ENCODE assay signal across 1 cellular context in the genomic region with DNA sequence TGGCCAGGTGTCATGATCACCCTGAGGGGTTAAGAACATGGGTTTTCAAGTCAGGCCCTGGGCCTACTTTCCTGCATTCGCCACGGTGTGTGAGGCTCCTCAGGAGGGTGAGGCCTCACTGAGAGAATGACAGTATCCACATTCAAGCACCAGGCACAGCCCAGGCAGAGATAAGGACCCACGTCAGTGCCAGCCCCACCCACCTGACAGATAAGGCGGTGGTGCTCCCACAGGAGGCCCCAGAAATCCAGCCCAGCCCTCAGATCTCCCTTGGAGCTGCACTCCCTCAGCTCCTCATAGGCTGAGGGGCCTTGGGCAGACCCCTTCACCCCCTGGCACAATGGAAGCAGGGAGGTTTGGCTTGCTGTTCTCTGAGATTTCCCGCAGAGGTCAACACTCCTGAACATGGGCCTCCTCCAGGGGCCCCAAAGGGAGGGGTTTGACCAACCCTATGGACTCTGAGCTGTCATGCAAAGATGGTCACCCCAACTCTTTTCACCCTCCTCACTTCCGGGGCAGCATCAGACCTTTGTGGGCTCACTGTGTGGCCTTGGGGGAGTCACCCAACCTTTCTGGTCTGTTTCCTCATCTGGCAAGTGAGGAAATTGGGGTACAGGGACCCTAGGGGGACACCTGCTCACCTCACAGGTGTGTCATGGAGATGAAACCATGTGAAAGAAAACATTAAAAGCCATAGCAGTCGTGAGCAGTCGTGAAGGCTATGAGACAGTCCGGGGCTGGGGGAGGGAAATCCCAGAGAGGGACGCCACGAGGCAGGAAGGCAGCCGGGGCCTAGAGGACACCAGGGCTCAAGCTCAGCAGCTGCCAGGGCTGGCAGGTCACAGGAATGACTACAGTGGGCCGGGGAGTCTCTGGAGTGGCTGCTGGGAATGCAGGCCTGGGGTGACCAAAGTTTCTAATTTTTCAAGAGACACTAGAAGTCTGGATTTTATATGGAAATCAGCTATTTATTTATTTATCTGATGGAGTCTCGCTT.
TF ChIP-seq lines count a peak whose summit lies in the region.

No MANE protein-coding gene starts in this region.

TF ChIP-seq in K562, 482 proteins besides CTCF, POLR2A, EP300 and RAD21 (continued from another document and continues in another):
- TF ChIP-seq, protein P1, sequence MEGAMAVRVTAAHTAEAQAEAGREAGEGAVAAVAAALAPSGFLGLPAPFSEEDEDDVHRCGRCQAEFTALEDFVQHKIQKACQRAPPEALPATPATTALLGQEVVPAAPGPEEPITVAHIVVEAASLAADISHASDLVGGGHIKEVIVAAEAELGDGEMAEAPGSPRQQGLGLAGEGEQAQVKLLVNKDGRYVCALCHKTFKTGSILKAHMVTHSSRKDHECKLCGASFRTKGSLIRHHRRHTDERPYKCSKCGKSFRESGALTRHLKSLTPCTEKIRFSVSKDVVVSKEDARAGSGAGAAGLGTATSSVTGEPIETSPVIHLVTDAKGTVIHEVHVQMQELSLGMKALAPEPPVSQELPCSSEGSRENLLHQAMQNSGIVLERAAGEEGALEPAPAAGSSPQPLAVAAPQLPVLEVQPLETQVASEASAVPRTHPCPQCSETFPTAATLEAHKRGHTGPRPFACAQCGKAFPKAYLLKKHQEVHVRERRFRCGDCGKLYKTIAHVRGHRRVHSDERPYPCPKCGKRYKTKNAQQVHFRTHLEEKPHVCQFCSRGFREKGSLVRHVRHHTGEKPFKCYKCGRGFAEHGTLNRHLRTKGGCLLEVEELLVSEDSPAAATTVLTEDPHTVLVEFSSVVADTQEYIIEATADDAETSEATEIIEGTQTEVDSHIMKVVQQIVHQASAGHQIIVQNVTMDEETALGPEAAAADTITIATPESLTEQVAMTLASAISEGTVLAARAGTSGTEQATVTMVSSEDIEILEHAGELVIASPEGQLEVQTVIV (CRISPR knock-in tag; IDR thresholded peaks at IDR 0.05; ENCODE audit: borderline replicate concordance) = no peak
- no peak for TF ChIP-seq ZNF408 (CRISPR knock-in tag; IDR thresholded peaks at IDR 0.05; ENCODE audit: low read depth)
- TF ChIP-seq, protein P2, sequence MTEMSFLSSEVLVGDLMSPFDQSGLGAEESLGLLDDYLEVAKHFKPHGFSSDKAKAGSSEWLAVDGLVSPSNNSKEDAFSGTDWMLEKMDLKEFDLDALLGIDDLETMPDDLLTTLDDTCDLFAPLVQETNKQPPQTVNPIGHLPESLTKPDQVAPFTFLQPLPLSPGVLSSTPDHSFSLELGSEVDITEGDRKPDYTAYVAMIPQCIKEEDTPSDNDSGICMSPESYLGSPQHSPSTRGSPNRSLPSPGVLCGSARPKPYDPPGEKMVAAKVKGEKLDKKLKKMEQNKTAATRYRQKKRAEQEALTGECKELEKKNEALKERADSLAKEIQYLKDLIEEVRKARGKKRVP (CRISPR knock-in tag; IDR thresholded peaks at IDR 0.05) = 0 out of 2 replicates have a peak, but pooled peaks have one; percentile 52
- TF ChIP-seq ZNF239 (CRISPR knock-in tag; IDR thresholded peaks at IDR 0.05) = peak; percentile 16; the same call in 1 of the 2 replicates
- no peak for TF ChIP-seq NCOA2 (IDR thresholded peaks at IDR 0.05; ENCODE audit: partially characterized antibody in 2 of 2)
- no peak for TF ChIP-seq SMARCA5 (IDR thresholded peaks at IDR 0.05)
- no peak for TF ChIP-seq TRIM28 (IDR thresholded peaks at IDR 0.05)
- TF ChIP-seq HNRNPLL (IDR thresholded peaks at IDR 0.05; ENCODE audit: low read depth, low read length, poor library complexity, severe bottlenecking) = no peak
- no peak for TF ChIP-seq ZNF431 (CRISPR knock-in tag; IDR thresholded peaks at IDR 0.05)
- TF ChIP-seq, protein P3, sequence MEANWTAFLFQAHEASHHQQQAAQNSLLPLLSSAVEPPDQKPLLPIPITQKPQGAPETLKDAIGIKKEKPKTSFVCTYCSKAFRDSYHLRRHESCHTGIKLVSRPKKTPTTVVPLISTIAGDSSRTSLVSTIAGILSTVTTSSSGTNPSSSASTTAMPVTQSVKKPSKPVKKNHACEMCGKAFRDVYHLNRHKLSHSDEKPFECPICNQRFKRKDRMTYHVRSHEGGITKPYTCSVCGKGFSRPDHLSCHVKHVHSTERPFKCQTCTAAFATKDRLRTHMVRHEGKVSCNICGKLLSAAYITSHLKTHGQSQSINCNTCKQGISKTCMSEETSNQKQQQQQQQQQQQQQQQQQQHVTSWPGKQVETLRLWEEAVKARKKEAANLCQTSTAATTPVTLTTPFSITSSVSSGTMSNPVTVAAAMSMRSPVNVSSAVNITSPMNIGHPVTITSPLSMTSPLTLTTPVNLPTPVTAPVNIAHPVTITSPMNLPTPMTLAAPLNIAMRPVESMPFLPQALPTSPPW (CRISPR knock-in tag; IDR thresholded peaks at IDR 0.05) = peak; percentile 72
- TF ChIP-seq, protein P4, sequence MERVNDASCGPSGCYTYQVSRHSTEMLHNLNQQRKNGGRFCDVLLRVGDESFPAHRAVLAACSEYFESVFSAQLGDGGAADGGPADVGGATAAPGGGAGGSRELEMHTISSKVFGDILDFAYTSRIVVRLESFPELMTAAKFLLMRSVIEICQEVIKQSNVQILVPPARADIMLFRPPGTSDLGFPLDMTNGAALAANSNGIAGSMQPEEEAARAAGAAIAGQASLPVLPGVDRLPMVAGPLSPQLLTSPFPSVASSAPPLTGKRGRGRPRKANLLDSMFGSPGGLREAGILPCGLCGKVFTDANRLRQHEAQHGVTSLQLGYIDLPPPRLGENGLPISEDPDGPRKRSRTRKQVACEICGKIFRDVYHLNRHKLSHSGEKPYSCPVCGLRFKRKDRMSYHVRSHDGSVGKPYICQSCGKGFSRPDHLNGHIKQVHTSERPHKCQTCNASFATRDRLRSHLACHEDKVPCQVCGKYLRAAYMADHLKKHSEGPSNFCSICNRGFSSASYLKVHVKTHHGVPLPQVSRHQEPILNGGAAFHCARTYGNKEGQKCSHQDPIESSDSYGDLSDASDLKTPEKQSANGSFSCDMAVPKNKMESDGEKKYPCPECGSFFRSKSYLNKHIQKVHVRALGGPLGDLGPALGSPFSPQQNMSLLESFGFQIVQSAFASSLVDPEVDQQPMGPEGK (CRISPR knock-in tag; IDR thresholded peaks at IDR 0.05; ENCODE audit: borderline replicate concordance) = no peak
- TF ChIP-seq GATA2 (CRISPR knock-in tag; IDR thresholded peaks at IDR 0.05) = 0 out of 2 replicates have a peak, but pooled peaks have one; percentile 38
- TF ChIP-seq SOX6 (IDR thresholded peaks at IDR 0.05) = peak; percentile 63
- TF ChIP-seq CHD2 (IDR thresholded peaks at IDR 0.05; ENCODE audit: low read depth, low read length) = no peak
- peak; percentile 80 for TF ChIP-seq DPF2 (IDR thresholded peaks at IDR 0.05)
- TF ChIP-seq, protein P5, sequence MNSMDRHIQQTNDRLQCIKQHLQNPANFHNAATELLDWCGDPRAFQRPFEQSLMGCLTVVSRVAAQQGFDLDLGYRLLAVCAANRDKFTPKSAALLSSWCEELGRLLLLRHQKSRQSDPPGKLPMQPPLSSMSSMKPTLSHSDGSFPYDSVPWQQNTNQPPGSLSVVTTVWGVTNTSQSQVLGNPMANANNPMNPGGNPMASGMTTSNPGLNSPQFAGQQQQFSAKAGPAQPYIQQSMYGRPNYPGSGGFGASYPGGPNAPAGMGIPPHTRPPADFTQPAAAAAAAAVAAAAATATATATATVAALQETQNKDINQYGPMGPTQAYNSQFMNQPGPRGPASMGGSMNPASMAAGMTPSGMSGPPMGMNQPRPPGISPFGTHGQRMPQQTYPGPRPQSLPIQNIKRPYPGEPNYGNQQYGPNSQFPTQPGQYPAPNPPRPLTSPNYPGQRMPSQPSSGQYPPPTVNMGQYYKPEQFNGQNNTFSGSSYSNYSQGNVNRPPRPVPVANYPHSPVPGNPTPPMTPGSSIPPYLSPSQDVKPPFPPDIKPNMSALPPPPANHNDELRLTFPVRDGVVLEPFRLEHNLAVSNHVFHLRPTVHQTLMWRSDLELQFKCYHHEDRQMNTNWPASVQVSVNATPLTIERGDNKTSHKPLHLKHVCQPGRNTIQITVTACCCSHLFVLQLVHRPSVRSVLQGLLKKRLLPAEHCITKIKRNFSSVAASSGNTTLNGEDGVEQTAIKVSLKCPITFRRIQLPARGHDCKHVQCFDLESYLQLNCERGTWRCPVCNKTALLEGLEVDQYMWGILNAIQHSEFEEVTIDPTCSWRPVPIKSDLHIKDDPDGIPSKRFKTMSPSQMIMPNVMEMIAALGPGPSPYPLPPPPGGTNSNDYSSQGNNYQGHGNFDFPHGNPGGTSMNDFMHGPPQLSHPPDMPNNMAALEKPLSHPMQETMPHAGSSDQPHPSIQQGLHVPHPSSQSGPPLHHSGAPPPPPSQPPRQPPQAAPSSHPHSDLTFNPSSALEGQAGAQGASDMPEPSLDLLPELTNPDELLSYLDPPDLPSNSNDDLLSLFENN (IDR thresholded peaks at IDR 0.05; ENCODE audit: low read depth in 2 of 2, low read length in 2 of 2) = no peak
- TF ChIP-seq HNRNPK (IDR thresholded peaks at IDR 0.05; ENCODE audit: low read depth, low read length, poor library complexity, severe bottlenecking) = no peak
- TF ChIP-seq XRCC5 (IDR thresholded peaks at IDR 0.05; ENCODE audit: low read depth, low read length) = no peak
- TF ChIP-seq NFYB (IDR thresholded peaks at IDR 0.05; ENCODE audit: extremely low read depth, insufficient read length) = no peak
- TF ChIP-seq HLTF (IDR thresholded peaks at IDR 0.05) = no peak
- no peak for TF ChIP-seq MCM7 (IDR thresholded peaks at IDR 0.05)
- TF ChIP-seq NCOR1 (IDR thresholded peaks at IDR 0.05) = 0 out of 2 replicates have a peak, but pooled peaks have one; percentile 21
- TF ChIP-seq DIDO1 (tag; IDR thresholded peaks at IDR 0.05; ENCODE audit: low read depth) = no peak
- peak; percentile 34 for TF ChIP-seq MEIS2 (IDR thresholded peaks at IDR 0.05; ENCODE audit: partially characterized antibody)
- TF ChIP-seq KLF13 (tag; IDR thresholded peaks at IDR 0.05; ENCODE audit: borderline replicate concordance, low read depth) = peak; percentile 70; the same call in 1 of the 2 replicates
- no peak for TF ChIP-seq CHD4 (IDR thresholded peaks at IDR 0.05; ENCODE audit: insufficient read depth, insufficient replicate concordance, low read depth, low read length, poor library complexity, severe bottlenecking)
- TF ChIP-seq, protein P6, sequence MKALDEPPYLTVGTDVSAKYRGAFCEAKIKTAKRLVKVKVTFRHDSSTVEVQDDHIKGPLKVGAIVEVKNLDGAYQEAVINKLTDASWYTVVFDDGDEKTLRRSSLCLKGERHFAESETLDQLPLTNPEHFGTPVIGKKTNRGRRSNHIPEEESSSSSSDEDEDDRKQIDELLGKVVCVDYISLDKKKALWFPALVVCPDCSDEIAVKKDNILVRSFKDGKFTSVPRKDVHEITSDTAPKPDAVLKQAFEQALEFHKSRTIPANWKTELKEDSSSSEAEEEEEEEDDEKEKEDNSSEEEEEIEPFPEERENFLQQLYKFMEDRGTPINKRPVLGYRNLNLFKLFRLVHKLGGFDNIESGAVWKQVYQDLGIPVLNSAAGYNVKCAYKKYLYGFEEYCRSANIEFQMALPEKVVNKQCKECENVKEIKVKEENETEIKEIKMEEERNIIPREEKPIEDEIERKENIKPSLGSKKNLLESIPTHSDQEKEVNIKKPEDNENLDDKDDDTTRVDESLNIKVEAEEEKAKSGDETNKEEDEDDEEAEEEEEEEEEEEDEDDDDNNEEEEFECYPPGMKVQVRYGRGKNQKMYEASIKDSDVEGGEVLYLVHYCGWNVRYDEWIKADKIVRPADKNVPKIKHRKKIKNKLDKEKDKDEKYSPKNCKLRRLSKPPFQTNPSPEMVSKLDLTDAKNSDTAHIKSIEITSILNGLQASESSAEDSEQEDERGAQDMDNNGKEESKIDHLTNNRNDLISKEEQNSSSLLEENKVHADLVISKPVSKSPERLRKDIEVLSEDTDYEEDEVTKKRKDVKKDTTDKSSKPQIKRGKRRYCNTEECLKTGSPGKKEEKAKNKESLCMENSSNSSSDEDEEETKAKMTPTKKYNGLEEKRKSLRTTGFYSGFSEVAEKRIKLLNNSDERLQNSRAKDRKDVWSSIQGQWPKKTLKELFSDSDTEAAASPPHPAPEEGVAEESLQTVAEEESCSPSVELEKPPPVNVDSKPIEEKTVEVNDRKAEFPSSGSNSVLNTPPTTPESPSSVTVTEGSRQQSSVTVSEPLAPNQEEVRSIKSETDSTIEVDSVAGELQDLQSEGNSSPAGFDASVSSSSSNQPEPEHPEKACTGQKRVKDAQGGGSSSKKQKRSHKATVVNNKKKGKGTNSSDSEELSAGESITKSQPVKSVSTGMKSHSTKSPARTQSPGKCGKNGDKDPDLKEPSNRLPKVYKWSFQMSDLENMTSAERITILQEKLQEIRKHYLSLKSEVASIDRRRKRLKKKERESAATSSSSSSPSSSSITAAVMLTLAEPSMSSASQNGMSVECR (CRISPR knock-in tag; IDR thresholded peaks at IDR 0.05) = no peak
- TF ChIP-seq, protein P7, sequence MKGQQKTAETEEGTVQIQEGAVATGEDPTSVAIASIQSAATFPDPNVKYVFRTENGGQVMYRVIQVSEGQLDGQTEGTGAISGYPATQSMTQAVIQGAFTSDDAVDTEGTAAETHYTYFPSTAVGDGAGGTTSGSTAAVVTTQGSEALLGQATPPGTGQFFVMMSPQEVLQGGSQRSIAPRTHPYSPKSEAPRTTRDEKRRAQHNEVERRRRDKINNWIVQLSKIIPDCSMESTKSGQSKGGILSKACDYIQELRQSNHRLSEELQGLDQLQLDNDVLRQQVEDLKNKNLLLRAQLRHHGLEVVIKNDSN (CRISPR knock-in tag; IDR thresholded peaks at IDR 0.05) = no peak
- TF ChIP-seq ZSCAN32 (CRISPR knock-in tag; IDR thresholded peaks at IDR 0.05) = peak; percentile 3; the same call in 1 of the 2 replicates
- TF ChIP-seq POLR2AphosphoS2 (IDR thresholded peaks at IDR 0.05; ENCODE audit: low read length) = no peak
- no peak for TF ChIP-seq ZNF79 (CRISPR knock-in tag; IDR thresholded peaks at IDR 0.05; ENCODE audit: low read depth)
- TF ChIP-seq ZNF75A (CRISPR knock-in tag; IDR thresholded peaks at IDR 0.05) = no peak
- TF ChIP-seq TAF1 (IDR thresholded peaks at IDR 0.05; ENCODE audit: control insufficient read depth, extremely low read depth, insufficient read depth, low read length, severe bottlenecking) = peak; percentile 27
- TF ChIP-seq CREM (IDR thresholded peaks at IDR 0.05; ENCODE audit: low read depth) = peak; percentile 93
- no peak for TF ChIP-seq FOXK2 (conservative IDR thresholded peaks at IDR 0.05 in 1 of 2, IDR thresholded peaks at IDR 0.05 in 1 of 2; ENCODE audit: low read depth in 2 of 2)
- TF ChIP-seq PPARD (CRISPR knock-in tag; IDR thresholded peaks at IDR 0.05) = no peak
- no peak for TF ChIP-seq BRF1 (IDR thresholded peaks at IDR 0.05; ENCODE audit: borderline replicate concordance, extremely low read depth, insufficient read length)
- TF ChIP-seq, protein P8, sequence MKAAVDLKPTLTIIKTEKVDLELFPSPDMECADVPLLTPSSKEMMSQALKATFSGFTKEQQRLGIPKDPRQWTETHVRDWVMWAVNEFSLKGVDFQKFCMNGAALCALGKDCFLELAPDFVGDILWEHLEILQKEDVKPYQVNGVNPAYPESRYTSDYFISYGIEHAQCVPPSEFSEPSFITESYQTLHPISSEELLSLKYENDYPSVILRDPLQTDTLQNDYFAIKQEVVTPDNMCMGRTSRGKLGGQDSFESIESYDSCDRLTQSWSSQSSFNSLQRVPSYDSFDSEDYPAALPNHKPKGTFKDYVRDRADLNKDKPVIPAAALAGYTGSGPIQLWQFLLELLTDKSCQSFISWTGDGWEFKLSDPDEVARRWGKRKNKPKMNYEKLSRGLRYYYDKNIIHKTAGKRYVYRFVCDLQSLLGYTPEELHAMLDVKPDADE (conservative IDR thresholded peaks at IDR 0.05; ENCODE audit: control insufficient read depth, low read depth, low read length) = 0 out of 2 replicates have a peak, but pooled peaks have one; percentile 29
- TF ChIP-seq, protein P9, sequence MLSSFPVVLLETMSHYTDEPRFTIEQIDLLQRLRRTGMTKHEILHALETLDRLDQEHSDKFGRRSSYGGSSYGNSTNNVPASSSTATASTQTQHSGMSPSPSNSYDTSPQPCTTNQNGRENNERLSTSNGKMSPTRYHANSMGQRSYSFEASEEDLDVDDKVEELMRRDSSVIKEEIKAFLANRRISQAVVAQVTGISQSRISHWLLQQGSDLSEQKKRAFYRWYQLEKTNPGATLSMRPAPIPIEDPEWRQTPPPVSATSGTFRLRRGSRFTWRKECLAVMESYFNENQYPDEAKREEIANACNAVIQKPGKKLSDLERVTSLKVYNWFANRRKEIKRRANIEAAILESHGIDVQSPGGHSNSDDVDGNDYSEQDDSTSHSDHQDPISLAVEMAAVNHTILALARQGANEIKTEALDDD (IDR thresholded peaks at IDR 0.05) = no peak
